In genomic region chr22:26499188-26499703, GRCh38 we compare ENCODE assay signal across 16 cellular contexts.
"Had no signal": no experiment of that assay in that cellular context is flagged by ENCODE, and none has a peak within 500 bp of the region (broad histone marks: within the 10 kb centered on the region; RNA-seq: fewer than 3 reads in every experiment).

No MANE protein-coding gene starts in this region.

- H3K27ac ChIP-seq: lower lobe of right lung, tibial nerve, vagina, VCaP had no signal

- H3K4me1 Mint-ChIP-seq: mesothelial cell of epicardium had no signal

- H3K4me3 ChIP-seq: lower lobe of right lung, tibial nerve, vagina had no signal

- H3K9me3 ChIP-seq: lower lobe of right lung, tibial nerve, vagina had no signal

- H3K27ac Mint-ChIP-seq: activated T-helper 1 cell treated with anti-CD3 and anti-CD28 coated beads, Interleukin-12 subunit alpha, Interleukin-12 subunit beta, Interleukin-2, Interleukin-4 antibody, amounts not matched to agents 30 ng/mL and 10 ng/mL and 1 ng/mL, durations not matched to agents 14 hours and 24 hours and 36 hours; mesothelial cell of epicardium; T-helper 1 cell treated with Interleukin-12 subunit alpha and Interleukin-12 subunit beta and Interleukin-4 antibody, amounts not matched to agents 30 μg/mL and 1 μg/mL, for 36 hours had no signal

- H3K27me3 ChIP-seq: tibial nerve, vagina had no signal

- DNase-seq: activated CD4-positive, CD25-positive, alpha-beta regulatory T cell treated with anti-CD3 and anti-CD28 coated beads, Interleukin-2, amount 50 U/mL, for 72 hours; anterior cingulate cortex; effector CD8-positive, alpha-beta T cell; foreskin melanocyte; hypothalamus; islet precursor cell; lower lobe of right lung; occipital lobe; stimulated activated CD4-positive, alpha-beta T cell treated with anti-CD3 and anti-CD28 coated beads, Interleukin-2, amount 100 ng/mL, for 24 hours; stimulated activated naive CD4-positive, alpha-beta T cell treated with Interleukin-2 at 50 U/mL for 16 hours had no signal

- H3K4me1 ChIP-seq: vagina had no signal

- H3K4me3 Mint-ChIP-seq: activated T-helper 1 cell treated with anti-CD3 and anti-CD28 coated beads, Interleukin-12 subunit alpha, Interleukin-12 subunit beta, Interleukin-2, Interleukin-4 antibody, amounts not matched to agents 30 ng/mL and 10 ng/mL and 1 ng/mL, durations not matched to agents 14 hours and 24 hours and 36 hours; mesothelial cell of epicardium; T-helper 1 cell treated with Interleukin-12 subunit alpha and Interleukin-12 subunit beta and Interleukin-4 antibody, amounts not matched to agents 30 μg/mL and 1 μg/mL, for 36 hours had no signal

- H3K9me3 Mint-ChIP-seq: activated T-helper 1 cell treated with anti-CD3 and anti-CD28 coated beads, Interleukin-12 subunit alpha, Interleukin-12 subunit beta, Interleukin-2, Interleukin-4 antibody, amounts not matched to agents 30 ng/mL and 10 ng/mL and 1 ng/mL, durations not matched to agents 14 hours and 24 hours and 36 hours; mesothelial cell of epicardium; T-helper 1 cell treated with Interleukin-12 subunit alpha and Interleukin-12 subunit beta and Interleukin-4 antibody, amounts not matched to agents 30 μg/mL and 1 μg/mL, for 36 hours had no signal
